Comparison of ENCODE assay signal across 36 cellular contexts in genomic region chr9:116456490-116457088, GRCh38.
"Had no signal": no experiment of that assay in that cellular context is flagged by ENCODE, and none has a peak within 500 bp of the region (broad histone marks: within the 10 kb centered on the region; RNA-seq: fewer than 3 reads in every experiment).

No MANE protein-coding gene starts in this region.

- H3K27me3 ChIP-seq: adrenal gland, body of pancreas, brain microvascular endothelial cell, breast epithelium had no signal

- H3K4me1 ChIP-seq: adrenal gland, body of pancreas, breast epithelium had no signal

- DNase-seq: activated B cell treated with CpG ODN at 0.5 μM for 24 hours; activated CD4-positive, alpha-beta memory T cell treated with anti-CD3 and anti-CD28 coated beads for 36 hours; activated CD4-positive, alpha-beta T cell treated with anti-CD3 and anti-CD28 coated beads for 4 hours; activated CD4-positive, alpha-beta T cell treated with anti-CD3 and anti-CD28 coated beads, Interleukin-2, amount 10 ng/mL, durations not matched to agents 24 days and 14 days; activated CD4-positive, alpha-beta T cell treated with anti-CD3 and anti-CD28 coated beads, Interleukin-2, amount 50 U/mL, for 1 hour; activated CD4-positive, alpha-beta T cell treated with anti-CD3 and anti-CD28 coated beads, Interleukin-2, amount 50 U/mL, for 4 hours; activated CD4-positive, CD25-positive, alpha-beta regulatory T cell treated with anti-CD3 and anti-CD28 coated beads, Interleukin-2, amount 50 U/mL, for 72 hours; activated CD8-positive, alpha-beta memory T cell treated with anti-CD3 and anti-CD28 coated beads, Interleukin-2, amount 50 U/mL, for 4 hours; activated CD8-positive, alpha-beta T cell treated with anti-CD3 and anti-CD28 coated beads for 36 hours; activated effector memory CD4-positive, alpha-beta T cell treated with anti-CD3 and anti-CD28 coated beads, Interleukin-2, amount 50 U/mL, for 16 hours; activated gamma-delta T cell treated with Interleukin-2 at 50 U/mL for 16 hours; activated naive CD4-positive, alpha-beta T cell; activated naive CD4-positive, alpha-beta T cell treated with anti-CD3 and anti-CD28 coated beads for 36 hours; activated naive CD4-positive, alpha-beta T cell treated with anti-CD3 and anti-CD28 coated beads, Interleukin-2, amount 50 U/mL, for 16 hours; activated naive CD8-positive, alpha-beta T cell treated with anti-CD3 and anti-CD28 coated beads for 36 hours; activated T-cell treated with anti-CD3 and anti-CD28 coated beads for 4 hours; activated T-cell treated with anti-CD3 and anti-CD28 coated beads, Interleukin-2, amount 50 U/mL, for 1 hour; activated T-cell treated with anti-CD3 and anti-CD28 coated beads, Interleukin-2, amount 50 U/mL, for 4 hours; activated T-cell treated with anti-CD3 and anti-CD28 coated beads, Interleukin-2, amount 50 U/mL, for 72 hours; adrenal gland; amniotic stem cell; aorta; body of pancreas; brain microvascular endothelial cell; central memory CD4-positive, alpha-beta T cell; T-helper 2 cell; T-helper 9 cell had no signal

- H3K9me3 ChIP-seq: adrenal gland had no signal

- FAIRE-seq: astrocyte, TTC549 had no signal

- ATAC-seq: activated CD8-positive, alpha-beta T cell treated with anti-CD3 and anti-CD28 coated beads for 36 hours; activated naive CD4-positive, alpha-beta T cell treated with anti-CD3 and anti-CD28 coated beads, Interleukin-2, amount 50 U/mL, for 72 hours; activated T-cell treated with anti-CD3 and anti-CD28 coated beads, Interleukin-2, amount 50 U/mL, for 4 hours; activated T-cell treated with anti-CD3 and anti-CD28 coated beads, Interleukin-2, amount 50 U/mL, for 72 hours; activated T-helper 17 cell treated with anti-CD3 and anti-CD28 coated beads, Interleukin-2, amount 50 U/mL, for 72 hours; body of pancreas had no signal

- H3K4me3 Mint-ChIP-seq: activated B cell treated with CpG ODN at 0.5 μM for 24 hours; activated CD4-positive, alpha-beta memory T cell treated with anti-CD3 and anti-CD28 coated beads for 36 hours; activated CD4-positive, alpha-beta T cell treated with anti-CD3 and anti-CD28 coated beads, Interleukin-2, amount 10 ng/mL, durations not matched to agents 24 days and 14 days; activated CD8-positive, alpha-beta T cell treated with anti-CD3 and anti-CD28 coated beads for 36 hours; activated naive CD4-positive, alpha-beta T cell treated with anti-CD3 and anti-CD28 coated beads for 36 hours; activated naive CD8-positive, alpha-beta T cell treated with anti-CD3 and anti-CD28 coated beads for 36 hours; activated T-cell treated with anti-CD3 and anti-CD28 coated beads, Interleukin-2, amount 50 U/mL, for 4 hours; activated T-cell treated with anti-CD3 and anti-CD28 coated beads, Interleukin-2, amount 50 U/mL, for 72 hours; activated T-helper 1 cell treated with anti-CD3 and anti-CD28 coated beads, Interleukin-12 subunit alpha, Interleukin-12 subunit beta, Interleukin-2, Interleukin-4 antibody, amounts not matched to agents 30 ng/mL and 10 ng/mL and 1 ng/mL, durations not matched to agents 14 hours and 24 hours and 36 hours; activated T-helper 17 cell treated with anti-CD3 and anti-CD28 coated beads, Interleukin-2, amount 50 U/mL, for 72 hours; T-helper 1 cell treated with Interleukin-12 subunit alpha and Interleukin-12 subunit beta and Interleukin-4 antibody, amounts not matched to agents 30 μg/mL and 1 μg/mL, for 36 hours; T-helper 2 cell treated with Interferon-gamma antibody and Interleukin-4, amounts not matched to agents 5 μg/mL and 100 μg/mL, for 36 hours had no signal

- H3K4me3 ChIP-seq: adrenal gland, body of pancreas, breast epithelium had no signal

- H3K27ac Mint-ChIP-seq: activated B cell treated with CpG ODN at 0.5 μM for 24 hours; activated CD4-positive, alpha-beta memory T cell treated with anti-CD3 and anti-CD28 coated beads for 36 hours; activated CD4-positive, alpha-beta T cell treated with anti-CD3 and anti-CD28 coated beads, Interleukin-2, amount 10 ng/mL, durations not matched to agents 24 days and 14 days; activated CD8-positive, alpha-beta T cell treated with anti-CD3 and anti-CD28 coated beads for 36 hours; activated naive CD4-positive, alpha-beta T cell treated with anti-CD3 and anti-CD28 coated beads for 36 hours; activated naive CD4-positive, alpha-beta T cell treated with anti-CD3 and anti-CD28 coated beads, Interleukin-2, amount 50 U/mL, for 72 hours; activated naive CD8-positive, alpha-beta T cell treated with anti-CD3 and anti-CD28 coated beads for 36 hours; activated T-cell treated with anti-CD3 and anti-CD28 coated beads, Interleukin-2, amount 50 U/mL, for 72 hours; activated T-helper 1 cell treated with anti-CD3 and anti-CD28 coated beads, Interleukin-12 subunit alpha, Interleukin-12 subunit beta, Interleukin-2, Interleukin-4 antibody, amounts not matched to agents 30 ng/mL and 10 ng/mL and 1 ng/mL, durations not matched to agents 14 hours and 24 hours and 36 hours; activated T-helper 17 cell treated with anti-CD3 and anti-CD28 coated beads, Interleukin-2, amount 50 U/mL, for 72 hours; T-helper 1 cell treated with Interleukin-12 subunit alpha and Interleukin-12 subunit beta and Interleukin-4 antibody, amounts not matched to agents 30 μg/mL and 1 μg/mL, for 36 hours; T-helper 2 cell treated with Interferon-gamma antibody and Interleukin-4, amounts not matched to agents 5 μg/mL and 100 μg/mL, for 36 hours had no signal

- H3K4me1 Mint-ChIP-seq: activated B cell treated with CpG ODN at 0.5 μM for 24 hours; activated CD4-positive, alpha-beta T cell treated with anti-CD3 and anti-CD28 coated beads, Interleukin-2, amount 10 ng/mL, durations not matched to agents 24 days and 14 days; activated naive CD8-positive, alpha-beta T cell treated with anti-CD3 and anti-CD28 coated beads for 36 hours; activated T-helper 17 cell treated with anti-CD3 and anti-CD28 coated beads, Interleukin-2, amount 50 U/mL, for 72 hours had no signal

- H3K27me3 Mint-ChIP-seq: activated B cell treated with CpG ODN at 0.5 μM for 24 hours; activated CD4-positive, alpha-beta memory T cell treated with anti-CD3 and anti-CD28 coated beads for 36 hours; activated CD4-positive, alpha-beta T cell treated with anti-CD3 and anti-CD28 coated beads, Interleukin-2, amount 10 ng/mL, durations not matched to agents 24 days and 14 days; activated CD8-positive, alpha-beta T cell treated with anti-CD3 and anti-CD28 coated beads for 36 hours; activated naive CD8-positive, alpha-beta T cell treated with anti-CD3 and anti-CD28 coated beads for 36 hours; activated T-helper 17 cell treated with anti-CD3 and anti-CD28 coated beads, Interleukin-2, amount 50 U/mL, for 72 hours had no signal

- H3K36me3 ChIP-seq: adrenal gland, brain microvascular endothelial cell, breast epithelium had no signal

- H3K27ac ChIP-seq: adrenal gland, body of pancreas, brain microvascular endothelial cell, breast epithelium, VCaP had no signal
